9 cellular contexts compared by ENCODE assay signal in genomic region chr22:46055176-46055850, GRCh38.
DNase-seq lines count a peak whose midpoint lies in the region; ATAC-seq and TF ChIP-seq lines count a peak whose summit lies in the region.
"Had no signal": no experiment of that assay in that cellular context is flagged by ENCODE, and none has a peak within 500 bp of the region (broad histone marks: within the 10 kb centered on the region; RNA-seq: fewer than 3 reads in every experiment).

No MANE protein-coding gene starts in this region.

- no peak for ATAC-seq in activated T-cell treated with anti-CD3 and anti-CD28 coated beads, Interleukin-2, amount 50 U/mL, for 72 hours (replicated peaks in 1 of 2)
- ATAC-seq in heart left ventricle: peak; percentile 3 to 35 (median 9)
- no peak for ATAC-seq in stimulated activated effector memory CD8-positive, alpha-beta T cell treated with anti-CD3 and anti-CD28 coated beads, Interleukin-12 subunit alpha, Interleukin-12 subunit beta, amount 100 ng/mL, for 72 hours

- H3K27ac Mint-ChIP-seq in activated T-cell treated with anti-CD3 and anti-CD28 coated beads, Interleukin-2, amount 50 U/mL, for 72 hours: peak overlapping the region; percentile 95
- peak overlapping the region; percentile 85 for H3K27ac Mint-ChIP-seq in stimulated activated effector memory CD8-positive, alpha-beta T cell treated with anti-CD3 and anti-CD28 coated beads, Interleukin-12 subunit alpha, Interleukin-12 subunit beta, amount 100 ng/mL, for 72 hours

- TF ChIP-seq CTCF in HL-60 (IDR thresholded peaks at IDR 0.05; ENCODE audit: insufficient read depth, low read length) (no peak), heart left ventricle (IDR thresholded peaks at IDR 0.05) (no peak)

- intact Hi-C loops in heart left ventricle (cut with DNase I): loop anchor here in 2 of 10 donors (2.0 kb wide), 2 partner anchors 13 to 15 kb away; no protein-coding TSS in a partner anchor

- H3K4me3 ChIP-seq in HL-60 (replicated peaks; ENCODE audit: insufficient read depth, low read length): no peak overlapping the region
- peak overlapping the region in 10 of 12 donors; percentile 65 to 89 (median 78) for H3K4me3 ChIP-seq in heart left ventricle

- H3K27me3 Mint-ChIP-seq in activated T-cell treated with anti-CD3 and anti-CD28 coated beads, Interleukin-2, amount 50 U/mL, for 72 hours (ENCODE audit: low read depth): no peaks in the 10 kb centered on the region

- no peaks in the 10 kb centered on the region for H3K9me3 ChIP-seq in heart left ventricle

- peak overlapping the region; percentile 91 to 95 for H3K4me3 Mint-ChIP-seq in activated T-cell treated with anti-CD3 and anti-CD28 coated beads, Interleukin-2, amount 50 U/mL, for 72 hours
- H3K4me3 Mint-ChIP-seq in stimulated activated effector memory CD8-positive, alpha-beta T cell treated with anti-CD3 and anti-CD28 coated beads, Interleukin-12 subunit alpha, Interleukin-12 subunit beta, amount 100 ng/mL, for 72 hours: peak overlapping the region; percentile 74

- H3K27ac ChIP-seq in HL-60 (replicated peaks): peak overlapping the region; percentile 54; the same call in 1 of the 2 replicates
- peak overlapping the region; percentile 98 to 100 (median 100) for H3K27ac ChIP-seq in heart left ventricle

- DNase-seq in HL-60 (ENCODE audit: low read depth in 1 of 2, low spot score in 1 of 2) (no peak), heart left ventricle (peak in 2 of 5 donors; percentile 41 to 75), SW480 (ENCODE audit: low spot score) (no peak), SIG-M5 (lab: John Stamatoyannopoulos, UW) (no peak), NCI-H526 (lab: John Stamatoyannopoulos, UW) (no peak)
- no peak for DNase-seq in activated T-cell treated with anti-CD3 and anti-CD28 coated beads, Interleukin-2, amount 50 U/mL, for 72 hours
- no peak for DNase-seq in stimulated activated effector memory CD8-positive, alpha-beta T cell treated with anti-CD3 and anti-CD28 coated beads, Interleukin-12 subunit alpha, Interleukin-12 subunit beta, amount 100 ng/mL, for 72 hours (ENCODE audit: low spot score in 2 of 2)
- DNase-seq in NK-92 treated with Interleukin-12 subunit alpha and Interleukin-12 subunit beta, amount 100 ng/mL, for 24 hours (lab: John Stamatoyannopoulos, UW): no peak
- DNase-seq: activated gamma-delta T cell had no signal

- H3K36me3 ChIP-seq in heart left ventricle: peaks cover 0 to 7% (median 0%) of the 10 kb centered on the region in 9 donors

- H3K4me1 Mint-ChIP-seq in activated T-cell treated with anti-CD3 and anti-CD28 coated beads, Interleukin-2, amount 50 U/mL, for 72 hours (ENCODE audit: low read depth): peaks cover 58% of the 10 kb centered on the region
- no peaks in the 10 kb centered on the region for H3K4me1 Mint-ChIP-seq in stimulated activated effector memory CD8-positive, alpha-beta T cell treated with anti-CD3 and anti-CD28 coated beads, Interleukin-12 subunit alpha, Interleukin-12 subunit beta, amount 100 ng/mL, for 72 hours

- WGBS in heart left ventricle, 4 donors: 15 to 36% (median 20%) methylated on average over 16 of the region's 16 CpGs

- peaks cover 22 to 91% (median 86%) of the 10 kb centered on the region in 12 donors for H3K4me1 ChIP-seq in heart left ventricle

- H3K36me3 Mint-ChIP-seq in activated T-cell treated with anti-CD3 and anti-CD28 coated beads, Interleukin-2, amount 50 U/mL, for 72 hours (ENCODE audit: insufficient read depth in 2 of 2): peaks cover 0 to 2% of the 10 kb centered on the region in 2 donors
- no peaks in the 10 kb centered on the region for H3K36me3 Mint-ChIP-seq in stimulated activated effector memory CD8-positive, alpha-beta T cell treated with anti-CD3 and anti-CD28 coated beads, Interleukin-12 subunit alpha, Interleukin-12 subunit beta, amount 100 ng/mL, for 72 hours

- H3K9me3 Mint-ChIP-seq in activated T-cell treated with anti-CD3 and anti-CD28 coated beads, Interleukin-2, amount 50 U/mL, for 72 hours: no peaks in the 10 kb centered on the region
- H3K9me3 Mint-ChIP-seq in stimulated activated effector memory CD8-positive, alpha-beta T cell treated with anti-CD3 and anti-CD28 coated beads, Interleukin-12 subunit alpha, Interleukin-12 subunit beta, amount 100 ng/mL, for 72 hours: no peaks in the 10 kb centered on the region

- no peak for TF ChIP-seq POLR2A in heart left ventricle (IDR thresholded peaks at IDR 0.05)

- H3K27me3 ChIP-seq in HL-60 (ENCODE audit: insufficient read depth, poor library complexity, severe bottlenecking): no peaks in the 10 kb centered on the region
- no peaks in the 10 kb centered on the region for H3K27me3 ChIP-seq in heart left ventricle

Comparison
In these comparisons a context has a peak if more than half of its experiments do, and no peak if none do; other contexts are left out.
1. ATAC-seq: peak in heart left ventricle (4 of 4); none in activated T-cell treated with anti-CD3 and anti-CD28 coated beads, Interleukin-2, amount 50 U/mL, for 72 hours (0 of 2) and stimulated activated effector memory CD8-positive, alpha-beta T cell treated with anti-CD3 and anti-CD28 coated beads, Interleukin-12 subunit alpha, Interleukin-12 subunit beta, amount 100 ng/mL, for 72 hours (single experiment).